35 cellular contexts compared by ENCODE assay signal in genomic region chr11:95268386-95268785, GRCh38.
"Had no signal": no experiment of that assay in that cellular context is flagged by ENCODE, and none has a peak within 500 bp of the region (broad histone marks: within the 10 kb centered on the region; RNA-seq: fewer than 3 reads in every experiment).

No MANE protein-coding gene starts in this region.

- H3K4me3 Mint-ChIP-seq: activated CD4-positive, alpha-beta memory T cell treated with anti-CD3 and anti-CD28 coated beads for 36 hours; activated CD4-positive, alpha-beta T cell treated with anti-CD3 and anti-CD28 coated beads, Interleukin-2, amount 10 ng/mL, durations not matched to agents 24 days and 14 days; activated naive CD8-positive, alpha-beta T cell treated with anti-CD3 and anti-CD28 coated beads, Interleukin-2, amount 50 U/mL, for 24 hours; activated T-helper 1 cell treated with anti-CD3 and anti-CD28 coated beads, Interleukin-12 subunit alpha, Interleukin-12 subunit beta, Interleukin-2, Interleukin-4 antibody, amounts not matched to agents 30 ng/mL and 10 ng/mL and 1 ng/mL, durations not matched to agents 14 hours and 24 hours and 36 hours; central memory CD8-positive, alpha-beta T cell; mesothelial cell of epicardium; naive thymus-derived CD4-positive, alpha-beta T cell; neural crest cell; T-helper 17 cell had no signal

- H3K27me3 Mint-ChIP-seq: activated CD4-positive, alpha-beta memory T cell treated with anti-CD3 and anti-CD28 coated beads for 36 hours; activated naive CD8-positive, alpha-beta T cell treated with anti-CD3 and anti-CD28 coated beads, Interleukin-2, amount 50 U/mL, for 24 hours; naive thymus-derived CD4-positive, alpha-beta T cell; T-helper 17 cell had no signal

- H3K79me2 ChIP-seq: parathyroid adenoma had no signal

- H3K27me3 ChIP-seq: esophagus squamous epithelium, heart left ventricle, right atrium auricular region, suprapubic skin, tibial nerve had no signal

- H3K4me1 ChIP-seq: esophagus squamous epithelium, psoas muscle, right atrium auricular region had no signal

- H3K9me3 Mint-ChIP-seq: activated CD4-positive, alpha-beta memory T cell treated with anti-CD3 and anti-CD28 coated beads for 36 hours; activated T-helper 1 cell treated with anti-CD3 and anti-CD28 coated beads, Interleukin-12 subunit alpha, Interleukin-12 subunit beta, Interleukin-2, Interleukin-4 antibody, amounts not matched to agents 30 ng/mL and 10 ng/mL and 1 ng/mL, durations not matched to agents 14 hours and 24 hours and 36 hours; central memory CD8-positive, alpha-beta T cell; neural crest cell had no signal

- H2AFZ ChIP-seq: parathyroid adenoma had no signal

- ATAC-seq: activated naive CD8-positive, alpha-beta T cell treated with anti-CD3 and anti-CD28 coated beads, Interleukin-2, amount 50 U/mL, for 24 hours; heart left ventricle; naive thymus-derived CD4-positive, alpha-beta T cell; psoas muscle; T-helper 17 cell had no signal

- H3K4me2 ChIP-seq: smooth muscle cell had no signal

- H3K36me3 Mint-ChIP-seq: activated CD4-positive, alpha-beta memory T cell treated with anti-CD3 and anti-CD28 coated beads for 36 hours; mesothelial cell of epicardium had no signal

- H3K27ac Mint-ChIP-seq: activated CD4-positive, alpha-beta memory T cell treated with anti-CD3 and anti-CD28 coated beads for 36 hours; activated CD4-positive, alpha-beta T cell treated with anti-CD3 and anti-CD28 coated beads, Interleukin-2, amount 10 ng/mL, durations not matched to agents 24 days and 14 days; activated naive CD8-positive, alpha-beta T cell treated with anti-CD3 and anti-CD28 coated beads, Interleukin-2, amount 50 U/mL, for 24 hours; activated T-helper 1 cell treated with anti-CD3 and anti-CD28 coated beads, Interleukin-12 subunit alpha, Interleukin-12 subunit beta, Interleukin-2, Interleukin-4 antibody, amounts not matched to agents 30 ng/mL and 10 ng/mL and 1 ng/mL, durations not matched to agents 14 hours and 24 hours and 36 hours; mesothelial cell of epicardium; naive thymus-derived CD4-positive, alpha-beta T cell; T-helper 17 cell had no signal

- DNase-seq: activated CD4-positive, alpha-beta memory T cell treated with anti-CD3 and anti-CD28 coated beads for 36 hours; activated CD4-positive, alpha-beta T cell treated with anti-CD3 and anti-CD28 coated beads, Interleukin-2, amount 10 ng/mL, durations not matched to agents 24 days and 14 days; activated CD4-positive, CD25-positive, alpha-beta regulatory T cell treated with anti-CD3 and anti-CD28 coated beads, Interleukin-2, amount 50 U/mL, for 72 hours; activated CD8-positive, alpha-beta memory T cell treated with anti-CD3 and anti-CD28 coated beads, Interleukin-2, amount 50 U/mL, for 4 hours; activated effector memory CD4-positive, alpha-beta T cell treated with anti-CD3 and anti-CD28 coated beads, Interleukin-2, amount 50 U/mL, for 16 hours; activated naive CD4-positive, alpha-beta T cell treated with anti-CD3 and anti-CD28 coated beads, Interleukin-2, amount 50 U/mL, for 16 hours; activated naive CD8-positive, alpha-beta T cell treated with anti-CD3 and anti-CD28 coated beads, Interleukin-2, amount 50 U/mL, for 24 hours; activated T-cell treated with anti-CD3 and anti-CD28 coated beads, Interleukin-2, amount 50 U/mL, for 1 hour; dermis blood vessel endothelial cell; effector CD4-positive, alpha-beta T cell; esophagus squamous epithelium; foreskin fibroblast; heart left ventricle; hypothalamus; kidney glomerular epithelial cell; mammary epithelial cell; naive thymus-derived CD4-positive, alpha-beta T cell; occipital lobe; psoas muscle; stimulated activated CD4-positive, alpha-beta T cell treated with anti-CD3 and anti-CD28 coated beads, Interleukin-15, amount 100 ng/mL, for 24 hours; stimulated activated CD4-positive, alpha-beta T cell treated with anti-CD3 and anti-CD28 coated beads, Interleukin-2, amount 100 ng/mL, for 24 hours; stimulated activated naive CD4-positive, alpha-beta T cell; T-helper 17 cell; T1000 had no signal

- H3K36me3 ChIP-seq: esophagus squamous epithelium, heart left ventricle, right atrium auricular region, suprapubic skin, tibial nerve had no signal

- H3K9me3 ChIP-seq: esophagus squamous epithelium, heart left ventricle, psoas muscle, right atrium auricular region, suprapubic skin, tibial nerve had no signal

- H3K4me1 Mint-ChIP-seq: mesothelial cell of epicardium had no signal

- H3K27ac ChIP-seq: esophagus squamous epithelium, heart left ventricle, parathyroid adenoma, psoas muscle, right atrium auricular region, suprapubic skin, tibial nerve had no signal

- FAIRE-seq: bronchial epithelial cell, colon had no signal

- H3K4me3 ChIP-seq: esophagus squamous epithelium, heart left ventricle, psoas muscle, right atrium auricular region, smooth muscle cell, suprapubic skin, tibial nerve had no signal

- H3K9ac ChIP-seq: parathyroid adenoma had no signal
